ENCODE assay signal across 8 cellular contexts in the genomic region with DNA sequence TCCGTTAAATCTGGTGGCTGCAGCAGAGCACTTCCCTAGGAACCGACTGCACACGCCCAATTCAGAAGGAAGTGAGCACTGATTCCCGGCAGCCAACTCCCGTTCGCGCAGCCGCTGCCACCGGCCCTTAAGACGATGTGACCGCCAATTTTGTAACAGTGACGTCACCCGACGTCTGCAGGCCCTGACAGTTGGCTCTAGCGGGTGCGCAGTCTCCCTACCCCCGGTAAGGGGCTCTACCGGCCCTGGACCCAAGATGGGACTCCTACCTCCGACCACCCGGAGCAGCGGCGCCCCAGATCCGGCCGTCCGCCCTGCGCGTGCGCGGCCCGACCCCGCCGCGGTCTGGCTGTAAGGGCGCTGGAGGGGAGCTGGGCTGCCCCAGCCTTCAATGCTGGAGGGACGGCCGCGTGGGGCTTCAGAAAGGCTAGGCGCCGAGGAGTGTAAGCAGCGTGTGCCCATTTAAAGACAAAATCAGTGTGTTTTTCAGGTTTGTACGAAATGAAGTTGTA. TPM values are rescaled to one million over a fixed set of nuclear protein-coding genes. Genes with fewer than 3 reads are reported as not detected.
DNase-seq lines count a peak whose midpoint lies in the region; ATAC-seq, FAIRE-seq and TF ChIP-seq lines count a peak whose summit lies in the region.

No MANE protein-coding gene starts in this region.

- FAIRE-seq in GM18507 (lab: Jason Lieb, UNC) (peak; percentile 81), small intestine (lab: Jason Lieb, UNC) (no peak)

- peaks cover 2 to 11% of the 10 kb centered on the region in 2 donors for H3K36me3 ChIP-seq in small intestine (ENCODE audit: control insufficient read depth in 2 of 2, insufficient read depth in 2 of 2, low read length in 2 of 2)

- peak; percentile 61 for ATAC-seq in HG02970 (IDR thresholded peaks at IDR 0.05; ENCODE audit: low FRiP score, unreplicated experiment)
- ATAC-seq in activated CD4-positive, CD25-positive, alpha-beta regulatory T cell treated with anti-CD3 and anti-CD28 coated beads, Interleukin-2, amount 50 U/mL, for 24 hours: peak; percentile 71 to 76

- CTCF ChIA-PET in HEK293T (lab: Yijun Ruan, JAX): no interaction called here

- DNase-seq in GM18507 (ENCODE audit: extremely low spot score, insufficient read length, low read depth) (peak; percentile 50), NCI-H2107 treated with DMSO at 0.1 percent for 48 hours (lab: John Stamatoyannopoulos, UW; ENCODE audit: unreplicated experiment) (peak; percentile 59), inferior parietal cortex (ENCODE audit: extremely low spot score) (peak; percentile 77), small intestine (peak; percentile 87), HEK293T (ENCODE audit: extremely low spot score) (no peak)
- DNase-seq in central memory CD4-positive, alpha-beta T cell: peak; percentile 63

- POLR2A ChIA-PET in HEK293T (lab: Yijun Ruan, JAX): interaction anchor here (1.0 to 2.0 kb wide), 3 partner anchors 9 to 123 kb away, joined by 4 to 16 read pairs (median 5); a partner anchor contains a TSS

- no peaks in the 10 kb centered on the region for H3K9me3 ChIP-seq in small intestine (ENCODE audit: control insufficient read depth, low read depth)

- WGBS in small intestine, 3 donors: 0 to 1% (median 0%) methylated on average over 28 to 41 of the region's 41 CpGs

- peak overlapping the region; percentile 80 to 96 for H3K27ac ChIP-seq in small intestine (ENCODE audit: low read depth in 1 of 2, low read length in 1 of 2)

- H3K4me3 ChIP-seq in small intestine (ENCODE audit: low read depth in 1 of 2, low read length in 2 of 2): peak overlapping the region; percentile 45 to 73

- no peaks in the 10 kb centered on the region for H3K4me1 ChIP-seq in small intestine (ENCODE audit: control insufficient read depth in 2 of 2, insufficient read depth in 1 of 2, low read depth in 1 of 2, low read length in 1 of 2)

- no peaks in the 10 kb centered on the region for H3K27me3 ChIP-seq in small intestine (ENCODE audit: control insufficient read depth in 2 of 2, insufficient read depth in 2 of 2, low read length in 2 of 2)

TF ChIP-seq in HEK293T, 16 proteins besides CTCF, POLR2A, EP300 and RAD21:
- no peak for TF ChIP-seq TARDBP (IDR thresholded peaks at IDR 0.05)
- TF ChIP-seq ZNF384 (IDR thresholded peaks at IDR 0.05): no peak
- TF ChIP-seq FOXM1 (IDR thresholded peaks at IDR 0.05; ENCODE audit: borderline replicate concordance): no peak
- TF ChIP-seq HDGF (IDR thresholded peaks at IDR 0.05; ENCODE audit: borderline replicate concordance): no peak
- TF ChIP-seq ARNT (IDR thresholded peaks at IDR 0.05): no peak
- TF ChIP-seq, protein P1, sequence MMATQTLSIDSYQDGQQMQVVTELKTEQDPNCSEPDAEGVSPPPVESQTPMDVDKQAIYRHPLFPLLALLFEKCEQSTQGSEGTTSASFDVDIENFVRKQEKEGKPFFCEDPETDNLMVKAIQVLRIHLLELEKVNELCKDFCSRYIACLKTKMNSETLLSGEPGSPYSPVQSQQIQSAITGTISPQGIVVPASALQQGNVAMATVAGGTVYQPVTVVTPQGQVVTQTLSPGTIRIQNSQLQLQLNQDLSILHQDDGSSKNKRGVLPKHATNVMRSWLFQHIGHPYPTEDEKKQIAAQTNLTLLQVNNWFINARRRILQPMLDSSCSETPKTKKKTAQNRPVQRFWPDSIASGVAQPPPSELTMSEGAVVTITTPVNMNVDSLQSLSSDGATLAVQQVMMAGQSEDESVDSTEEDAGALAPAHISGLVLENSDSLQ (IDR thresholded peaks at IDR 0.05): no peak
- TF ChIP-seq ELF4 (IDR thresholded peaks at IDR 0.05): no peak
- TF ChIP-seq SUZ12 (IDR thresholded peaks at IDR 0.05): no peak
- no peak for TF ChIP-seq FOXA1 (IDR thresholded peaks at IDR 0.05)
- no peak for TF ChIP-seq SP1 (IDR thresholded peaks at IDR 0.05)
- no peak for TF ChIP-seq L3MBTL2 (conservative IDR thresholded peaks at IDR 0.05)
- no peak for TF ChIP-seq BHLHE40 (IDR thresholded peaks at IDR 0.05; ENCODE audit: borderline replicate concordance)
- no peak for TF ChIP-seq CTBP1 (IDR thresholded peaks at IDR 0.05; ENCODE audit: borderline replicate concordance)
- TF ChIP-seq LEF1 (IDR thresholded peaks at IDR 0.05; ENCODE audit: borderline replicate concordance): no peak
- no peak for TF ChIP-seq NFRKB (IDR thresholded peaks at IDR 0.05)
TF ChIP-seq in HEK293T: peak in this region for 0.

RNA-seq across cellular contexts. Expression of a gene that starts 19.1 kb away (rescaled TPM):
- 10 to 100 TPM; 40.8 to 62.0 (median 48.8) TPM for polyA plus RNA-seq in small intestine

RNA-seq across cellular contexts. Expression of a gene that starts 32.3 kb away (rescaled TPM):
- 10 to 100 TPM in 1 of 3 donors, 1 to 10 TPM in 2; 7.6 to 11.7 (median 8.6) TPM for polyA plus RNA-seq in small intestine

RNA-seq across cellular contexts. Expression of a gene that starts 42.8 kb away (rescaled TPM):
- 10 to 100 TPM; 20.3 to 28.7 (median 25.5) TPM for polyA plus RNA-seq in small intestine
